In the genomic region with DNA sequence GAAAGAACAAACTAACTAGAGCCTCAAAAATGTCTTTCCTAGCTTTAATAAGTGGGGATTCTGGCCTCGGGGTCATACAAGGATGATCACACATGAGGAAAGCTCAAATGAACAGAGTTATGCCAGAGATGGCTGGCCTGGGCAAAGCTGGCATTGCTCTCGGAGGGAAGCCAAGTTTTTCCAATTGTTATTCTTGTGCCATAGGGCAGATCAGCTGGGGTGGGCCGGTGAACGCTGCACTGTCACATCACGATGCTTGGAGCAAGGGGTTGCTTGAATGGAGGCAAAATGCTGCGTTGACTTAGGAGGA, we compare ENCODE assay signal across 32 cellular contexts.
DNase-seq lines count a peak whose midpoint lies in the region; ATAC-seq and TF ChIP-seq lines count a peak whose summit lies in the region.
"Had no signal": no experiment of that assay in that cellular context is flagged by ENCODE, and none has a peak within 500 bp of the region (broad histone marks: within the 10 kb centered on the region; RNA-seq: fewer than 3 reads in every experiment).

No MANE protein-coding gene starts in this region.

- no peaks in the 10 kb centered on the region for H3K36me3 ChIP-seq in osteoblast (ENCODE audit: insufficient read depth, low read length)
- no peaks in the 10 kb centered on the region for H3K36me3 ChIP-seq in vagina
- H3K36me3 ChIP-seq in thyroid gland: no peaks in the 10 kb centered on the region

- no peak for ATAC-seq in activated CD8-positive, alpha-beta memory T cell treated with anti-CD3 and anti-CD28 coated beads, Interleukin-2, amount 10 ng/mL, durations not matched to agents 7 days and 5 days
- ATAC-seq: activated T-cell treated with anti-CD3 and anti-CD28 coated beads, Interleukin-2, amount 50 U/mL, for 4 hours; effector memory CD8-positive, alpha-beta T cell; HCT116; mucosa of descending colon; WTC11 had no signal

- H3K27ac ChIP-seq in epithelial cell of prostate (peak overlapping the region; percentile 55), osteoblast (ENCODE audit: low read depth, low read length) (peak overlapping the region; percentile 84), vagina (peak overlapping the region; percentile 76), thyroid gland (no peak overlapping the region)
- H3K27ac ChIP-seq: 22Rv1, parathyroid adenoma, SK-N-MC had no signal

- DNase-seq in activated CD8-positive, alpha-beta memory T cell treated with anti-CD3 and anti-CD28 coated beads, Interleukin-2, amount 10 ng/mL, durations not matched to agents 7 days and 5 days: peak; percentile 16
- no peak for DNase-seq in activated CD8-positive, alpha-beta memory T cell treated with anti-CD3 and anti-CD28 coated beads, Interleukin-2, amount 50 U/mL, for 4 hours
- DNase-seq in epithelial cell of prostate (ENCODE audit: low read depth, low spot score): no peak
- no peak for DNase-seq in osteoblast (ENCODE audit: insufficient read length, low spot score, missing footprints)
- no peak for DNase-seq in vagina (ENCODE audit: extremely low spot score in 2 of 2)
- no peak for DNase-seq in iPS-NIHi7 (ENCODE audit: extremely low spot score)
- DNase-seq in GM10266 (ENCODE audit: extremely low spot score): no peak
- no peak for DNase-seq in thyroid gland
- DNase-seq: activated CD4-positive, alpha-beta T cell treated with anti-CD3 and anti-CD28 coated beads, Interleukin-2, amount 10 ng/mL, durations not matched to agents 7 days and 5 days; activated gamma-delta T cell; activated naive CD8-positive, alpha-beta T cell treated with anti-CD3 and anti-CD28 coated beads for 36 hours; activated T-cell treated with anti-CD3 and anti-CD28 coated beads, Interleukin-2, amount 50 U/mL, for 4 hours; Calu3; caudate nucleus; CD4-positive, CD25-positive, alpha-beta regulatory T cell; DMS79 treated with DMSO at 0.1 percent for 48 hours; effector memory CD8-positive, alpha-beta T cell; erythroblast; left ventricle myocardium superior; mucosa of descending colon; NCI-H1092; NCI-H1694; nephron progenitor cell; retina; T-helper 1 cell had no signal

- H3K9me3 ChIP-seq in osteoblast (ENCODE audit: low read depth, low read length): no peaks in the 10 kb centered on the region
- H3K9me3 ChIP-seq in vagina: no peaks in the 10 kb centered on the region
- H3K9me3 ChIP-seq in thyroid gland: no peaks in the 10 kb centered on the region
- H3K9me3 ChIP-seq: mucosa of descending colon had no signal

- H2AFZ ChIP-seq in osteoblast (ENCODE audit: low read length): no peak overlapping the region
- H2AFZ ChIP-seq: parathyroid adenoma had no signal

- H3K27me3 Mint-ChIP-seq in activated CD8-positive, alpha-beta memory T cell treated with anti-CD3 and anti-CD28 coated beads, Interleukin-2, amount 10 ng/mL, durations not matched to agents 7 days and 5 days: no peaks in the 10 kb centered on the region
- H3K27me3 Mint-ChIP-seq: activated CD4-positive, alpha-beta T cell treated with anti-CD3 and anti-CD28 coated beads, Interleukin-2, amount 10 ng/mL, durations not matched to agents 7 days and 5 days; activated naive CD8-positive, alpha-beta T cell treated with anti-CD3 and anti-CD28 coated beads for 36 hours had no signal

- H3K4me3 Mint-ChIP-seq in activated CD8-positive, alpha-beta memory T cell treated with anti-CD3 and anti-CD28 coated beads, Interleukin-2, amount 10 ng/mL, durations not matched to agents 7 days and 5 days: no peak overlapping the region
- H3K4me3 Mint-ChIP-seq: activated CD4-positive, alpha-beta T cell treated with anti-CD3 and anti-CD28 coated beads, Interleukin-2, amount 10 ng/mL, durations not matched to agents 7 days and 5 days; activated naive CD8-positive, alpha-beta T cell treated with anti-CD3 and anti-CD28 coated beads for 36 hours; activated T-cell treated with anti-CD3 and anti-CD28 coated beads, Interleukin-2, amount 50 U/mL, for 4 hours; CD4-positive, CD25-positive, alpha-beta regulatory T cell; effector memory CD8-positive, alpha-beta T cell; nephron progenitor cell; type B pancreatic cell; WTC11 had no signal

- peaks cover 20% of the 10 kb centered on the region for H3K4me1 ChIP-seq in osteoblast (ENCODE audit: insufficient read depth, low read length)
- H3K4me1 ChIP-seq in vagina: peaks cover 29% of the 10 kb centered on the region
- H3K4me1 ChIP-seq in thyroid gland: peaks cover 0 to 12% of the 10 kb centered on the region in 2 donors
- H3K4me1 ChIP-seq: parathyroid adenoma had no signal

- H3K4me3 ChIP-seq in osteoblast (ENCODE audit: insufficient read depth, low read length) (no peak overlapping the region), vagina (no peak overlapping the region), thyroid gland (replicated peaks in 1 of 3) (no peak overlapping the region)
- H3K4me3 ChIP-seq: mucosa of descending colon, SK-N-MC had no signal

- H3K4me2 ChIP-seq in osteoblast (ENCODE audit: insufficient read depth, low read length): no peak overlapping the region

- no peak for TF ChIP-seq POLR2A in vagina (IDR thresholded peaks at IDR 0.05)
- no peak for TF ChIP-seq POLR2A in thyroid gland (IDR thresholded peaks at IDR 0.05)

- no peaks in the 10 kb centered on the region for H3K79me2 ChIP-seq in osteoblast (ENCODE audit: insufficient read depth, low read length)
- H3K79me2 ChIP-seq: parathyroid adenoma had no signal

- no peak for TF ChIP-seq CTCF in osteoblast (IDR thresholded peaks at IDR 0.05; ENCODE audit: extremely low read depth, low read depth, low read length)
- TF ChIP-seq CTCF in vagina (IDR thresholded peaks at IDR 0.05): no peak
- TF ChIP-seq CTCF in GM10266 (IDR thresholded peaks at IDR 0.05; ENCODE audit: control insufficient read depth, insufficient read depth, low read depth, missing control alignments): no peak
- no peak for TF ChIP-seq CTCF in thyroid gland (IDR thresholded peaks at IDR 0.05)

- peaks cover 5% of the 10 kb centered on the region for H3K9me3 Mint-ChIP-seq in activated CD8-positive, alpha-beta memory T cell treated with anti-CD3 and anti-CD28 coated beads, Interleukin-2, amount 10 ng/mL, durations not matched to agents 7 days and 5 days (ENCODE audit: low read depth)
- H3K9me3 Mint-ChIP-seq: activated CD4-positive, alpha-beta T cell treated with anti-CD3 and anti-CD28 coated beads, Interleukin-2, amount 10 ng/mL, durations not matched to agents 7 days and 5 days; activated naive CD8-positive, alpha-beta T cell treated with anti-CD3 and anti-CD28 coated beads for 36 hours; activated T-cell treated with anti-CD3 and anti-CD28 coated beads, Interleukin-2, amount 50 U/mL, for 4 hours; CD4-positive, CD25-positive, alpha-beta regulatory T cell; effector memory CD8-positive, alpha-beta T cell; IgD-negative memory B cell; nephron progenitor cell; type B pancreatic cell; WTC11 had no signal

- peaks cover 8% of the 10 kb centered on the region for H3K36me3 Mint-ChIP-seq in activated CD8-positive, alpha-beta memory T cell treated with anti-CD3 and anti-CD28 coated beads, Interleukin-2, amount 10 ng/mL, durations not matched to agents 7 days and 5 days
- H3K36me3 Mint-ChIP-seq: IgD-negative memory B cell, type B pancreatic cell, WTC11 had no signal

- no peaks in the 10 kb centered on the region for H4K20me1 ChIP-seq in osteoblast (ENCODE audit: insufficient read depth, low read length)

- peaks cover 34% of the 10 kb centered on the region for H3K4me1 Mint-ChIP-seq in activated CD8-positive, alpha-beta memory T cell treated with anti-CD3 and anti-CD28 coated beads, Interleukin-2, amount 10 ng/mL, durations not matched to agents 7 days and 5 days
- H3K4me1 Mint-ChIP-seq: WTC11 had no signal

- 79 to 80% methylated on average over 6 of the region's 6 CpGs for WGBS in thyroid gland, 2 donors

- intact Hi-C loops in vagina (cut with DNase I) (no loop called here), thyroid gland (cut with DNase I) (no loop called here)

- no peak overlapping the region for H3K27ac Mint-ChIP-seq in activated CD8-positive, alpha-beta memory T cell treated with anti-CD3 and anti-CD28 coated beads, Interleukin-2, amount 10 ng/mL, durations not matched to agents 7 days and 5 days
- H3K27ac Mint-ChIP-seq: activated CD4-positive, alpha-beta T cell treated with anti-CD3 and anti-CD28 coated beads, Interleukin-2, amount 10 ng/mL, durations not matched to agents 7 days and 5 days; activated naive CD8-positive, alpha-beta T cell treated with anti-CD3 and anti-CD28 coated beads for 36 hours; CD4-positive, CD25-positive, alpha-beta regulatory T cell; nephron progenitor cell; type B pancreatic cell; WTC11 had no signal

- H3K27me3 ChIP-seq in osteoblast (ENCODE audit: insufficient read depth, low read length): no peaks in the 10 kb centered on the region
- no peaks in the 10 kb centered on the region for H3K27me3 ChIP-seq in vagina
- H3K27me3 ChIP-seq in thyroid gland: no peaks in the 10 kb centered on the region

- CTCF ChIA-PET in activated CD8-positive, alpha-beta memory T cell treated with anti-CD3 and anti-CD28 coated beads, Interleukin-2, amount 10 ng/mL, durations not matched to agents 7 days and 5 days (lab: Charles Lee): interaction anchor here (1.8 kb wide), 1 partner anchor 29 kb away, joined by 4 read pairs; no protein-coding TSS in a partner anchor

Comparison
In these comparisons a context has a peak if more than half of its experiments do, and no peak if none do; other contexts are left out.
1. H3K27ac ChIP-seq: peak in epithelial cell of prostate (single experiment), osteoblast (single experiment) and vagina (single experiment); none in thyroid gland (0 of 3).